In the genomic region with DNA sequence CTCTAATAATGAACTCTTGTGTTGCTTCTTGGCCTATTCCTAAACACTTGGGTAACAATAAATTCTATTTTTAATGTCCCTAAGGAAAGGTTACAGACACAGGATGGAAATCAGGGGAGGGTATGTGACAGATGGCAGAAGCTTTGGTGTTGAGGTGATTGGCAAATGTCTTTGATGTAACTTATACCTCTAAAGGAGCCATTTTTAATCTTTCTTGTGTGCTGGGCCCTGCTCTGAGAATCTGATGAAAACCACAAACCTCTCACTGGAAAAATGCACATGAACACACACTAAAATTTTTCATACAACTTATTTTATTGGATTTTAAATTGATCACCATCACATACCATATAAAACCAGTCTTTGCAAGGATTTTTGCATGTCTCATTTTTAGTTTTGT, we compare ENCODE assay signal across 23 cellular contexts. TPM values are rescaled to one million over a fixed set of nuclear protein-coding genes. Genes with fewer than 3 reads are reported as not detected.
DNase-seq lines count a peak whose midpoint lies in the region; ATAC-seq, FAIRE-seq and TF ChIP-seq lines count a peak whose summit lies in the region.
"Had no signal": no experiment of that assay in that cellular context is flagged by ENCODE, and none has a peak within 500 bp of the region (broad histone marks: within the 10 kb centered on the region; RNA-seq: fewer than 3 reads in every experiment).

No MANE protein-coding gene starts in this region.

- peak overlapping the region; percentile 4 for H3K4me3 ChIP-seq in CD4-positive, CD25-positive, alpha-beta regulatory T cell (ENCODE audit: low read depth, low read length)
- H3K4me3 ChIP-seq in Peyer's patch, result no peak overlapping the region
- H3K4me3 ChIP-seq: A549; BLaER1 treated with 17β-estradiol and CSF1 and Interleukin-3, amounts not matched to agents 10 nM and 100 nM; GM12878 had no signal

- no peak overlapping the region for H3K4me3 Mint-ChIP-seq in CD4-positive, CD25-positive, alpha-beta regulatory T cell
- H3K4me3 Mint-ChIP-seq: B cell; CD8-positive, alpha-beta memory T cell had no signal

- no peak overlapping the region for H3K27ac Mint-ChIP-seq in CD4-positive, CD25-positive, alpha-beta regulatory T cell
- H3K27ac Mint-ChIP-seq: B cell; CD8-positive, alpha-beta memory T cell had no signal

- no peak for ATAC-seq in CD4-positive, CD25-positive, alpha-beta regulatory T cell (ENCODE audit: low read depth in 2 of 2)
- ATAC-seq in GM21423 (IDR thresholded peaks at IDR 0.05; ENCODE audit: unreplicated experiment), result no peak
- ATAC-seq: A549, GM12878 had no signal

- peaks cover 17 to 58% (median 35%) of the 10 kb centered on the region in 4 donors for H3K4me1 Mint-ChIP-seq in CD4-positive, CD25-positive, alpha-beta regulatory T cell

- in situ Hi-C loops in G401 (cut with HindIII; ENCODE audit: low sequenced_read_pairs), result no loop called here

- H3K27ac ChIP-seq in CD4-positive, CD25-positive, alpha-beta regulatory T cell (ENCODE audit: insufficient read depth, low read length, poor library complexity, severe bottlenecking), result no peak overlapping the region
- H3K27ac ChIP-seq in Peyer's patch, result no peak overlapping the region
- H3K27ac ChIP-seq: 22Rv1; A549; BLaER1 treated with 17β-estradiol and CSF1 and Interleukin-3, amounts not matched to agents 10 nM and 100 nM; C4-2B had no signal

- H3K36me3 ChIP-seq in CD4-positive, CD25-positive, alpha-beta regulatory T cell (ENCODE audit: control insufficient read depth, insufficient read depth, low read length), result peaks cover 4% of the 10 kb centered on the region
- H3K36me3 ChIP-seq in Peyer's patch, result no peaks in the 10 kb centered on the region

- H3K4me1 ChIP-seq in CD4-positive, CD25-positive, alpha-beta regulatory T cell (ENCODE audit: control insufficient read depth, insufficient read depth, low read length, poor library complexity, severe bottlenecking), result peaks cover 11% of the 10 kb centered on the region
- H3K4me1 ChIP-seq in Peyer's patch, result peaks cover 0 to 6% (median 2%) of the 10 kb centered on the region in 4 donors
- H3K4me1 ChIP-seq: A549 had no signal

- H3K27me3 Mint-ChIP-seq in CD4-positive, CD25-positive, alpha-beta regulatory T cell, result no peaks in the 10 kb centered on the region
- H3K27me3 Mint-ChIP-seq: B cell; CD4-positive, alpha-beta memory T cell; CD8-positive, alpha-beta memory T cell had no signal

- H3K36me3 Mint-ChIP-seq in CD4-positive, CD25-positive, alpha-beta regulatory T cell, result peaks cover 21% of the 10 kb centered on the region

- H3K9me3 Mint-ChIP-seq in CD4-positive, CD25-positive, alpha-beta regulatory T cell, result peaks cover 0 to 3% (median 0%) of the 10 kb centered on the region in 7 donors
- H3K9me3 Mint-ChIP-seq: CD8-positive, alpha-beta memory T cell had no signal

- H3K27me3 ChIP-seq in CD4-positive, CD25-positive, alpha-beta regulatory T cell (ENCODE audit: control insufficient read depth, insufficient read depth, low read length), result no peaks in the 10 kb centered on the region
- no peaks in the 10 kb centered on the region for H3K27me3 ChIP-seq in Peyer's patch
- H3K27me3 ChIP-seq: BLaER1 treated with 17β-estradiol and CSF1 and Interleukin-3, amounts not matched to agents 10 nM and 100 nM had no signal

- peak; percentile 13 for DNase-seq in DMS 273 (lab: John Stamatoyannopoulos, UW; ENCODE audit: unreplicated experiment)
- no peak for DNase-seq in DMS 273 treated with DMSO at 0.1 percent for 48 hours (lab: John Stamatoyannopoulos, UW)
- no peak for DNase-seq in CD4-positive, CD25-positive, alpha-beta regulatory T cell
- no peak for DNase-seq in GM12892 (ENCODE audit: insufficient read length)
- peak; percentile 17 for DNase-seq in NCI-H2171 (lab: John Stamatoyannopoulos, UW)
- DNase-seq in G401 (ENCODE audit: low spot score), result no peak
- no peak for DNase-seq in Peyer's patch
- DNase-seq: AML-193; CD4-positive, alpha-beta memory T cell; CD8-positive, alpha-beta memory T cell; COR-L47; DMS153; DMS53; DMS79; GDM1 had no signal

- TF ChIP-seq CTCF in Peyer's patch (IDR thresholded peaks at IDR 0.05), result no peak

- TF ChIP-seq POLR2A in GM12892 (IDR thresholded peaks at IDR 0.05; ENCODE audit: low read depth, low read length) (no peak), Peyer's patch (IDR thresholded peaks at IDR 0.05) (no peak)

- H3K9me3 ChIP-seq in CD4-positive, CD25-positive, alpha-beta regulatory T cell (ENCODE audit: control insufficient read depth in 2 of 2, low read length in 2 of 2), result no peaks in the 10 kb centered on the region
- H3K9me3 ChIP-seq in Peyer's patch, result no peaks in the 10 kb centered on the region
- H3K9me3 ChIP-seq: A549 had no signal

- FAIRE-seq in GM12892 (lab: Jason Lieb, UNC), result peak; percentile 9
- FAIRE-seq: A549, GM12878, GM19239 had no signal

RNA-seq across cellular contexts. Expression of a gene that starts 17.7 kb away (rescaled TPM):
- total RNA-seq in CD4-positive, CD25-positive, alpha-beta regulatory T cell, result 135 TPM
- 10 to 100 TPM; 27.5 to 34.3 (median 31.2) TPM for polyA plus RNA-seq in CD4-positive, CD25-positive, alpha-beta regulatory T cell
- 18.9 TPM for polyA plus RNA-seq in GM12892 (2012; ENCODE audit: missing spikeins)
- 15.5 and 17.8 TPM in 2 replicates for total RNA-seq in G401 (2014; rRNA removed; shearing (Covaris generic))
- 100 to 1,000 TPM; 220 to 253 (median 241) TPM for total RNA-seq in Peyer's patch

Comparison
In these comparisons a context has a peak if more than half of its experiments do, and no peak if none do; other contexts are left out.
1. DNase-seq: peak in DMS 273 (single experiment) and NCI-H2171 (single experiment); none in DMS 273 treated with DMSO at 0.1 percent for 48 hours (single experiment), CD4-positive, CD25-positive, alpha-beta regulatory T cell (0 of 3), GM12892 (single experiment), G401 (single experiment) and Peyer's patch (0 of 3).